1 cellular context compared by ENCODE assay signal in the genomic region with DNA sequence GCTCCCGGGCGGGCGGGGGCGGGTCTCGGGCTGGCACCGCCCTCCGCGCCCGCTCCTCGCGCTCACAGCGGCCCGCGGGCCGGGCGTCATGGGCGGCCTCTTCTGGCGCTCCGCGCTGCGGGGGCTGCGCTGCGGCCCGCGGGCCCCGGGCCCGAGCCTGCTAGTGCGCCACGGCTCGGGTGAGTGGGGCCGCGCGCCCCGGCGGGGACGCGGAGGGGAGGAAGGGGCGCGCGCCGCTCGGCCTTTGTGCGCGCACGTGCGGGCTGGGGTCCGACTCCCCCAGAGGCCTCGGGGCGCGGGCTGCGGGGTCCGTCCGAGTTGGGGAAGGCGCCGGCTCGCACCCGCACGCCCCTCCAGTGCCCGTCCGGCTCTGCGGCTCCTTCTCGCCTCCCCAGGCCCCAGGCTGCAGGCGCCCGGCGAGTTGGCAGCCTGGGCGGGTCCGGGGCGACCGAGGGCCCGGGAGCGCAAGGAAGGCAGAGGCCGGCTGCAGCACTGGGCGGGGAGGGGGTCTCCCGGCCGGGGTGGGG.
TF ChIP-seq lines count a peak whose summit lies in the region.

A gene (plus strand): TSS at position 65 of the 527 bp plus-strand sequence. CDS start 24 bp downstream, at position 89.

TF ChIP-seq in GM12878, 131 proteins besides CTCF, POLR2A, EP300 and RAD21 (continued from another document):
- TF ChIP-seq, protein P1, sequence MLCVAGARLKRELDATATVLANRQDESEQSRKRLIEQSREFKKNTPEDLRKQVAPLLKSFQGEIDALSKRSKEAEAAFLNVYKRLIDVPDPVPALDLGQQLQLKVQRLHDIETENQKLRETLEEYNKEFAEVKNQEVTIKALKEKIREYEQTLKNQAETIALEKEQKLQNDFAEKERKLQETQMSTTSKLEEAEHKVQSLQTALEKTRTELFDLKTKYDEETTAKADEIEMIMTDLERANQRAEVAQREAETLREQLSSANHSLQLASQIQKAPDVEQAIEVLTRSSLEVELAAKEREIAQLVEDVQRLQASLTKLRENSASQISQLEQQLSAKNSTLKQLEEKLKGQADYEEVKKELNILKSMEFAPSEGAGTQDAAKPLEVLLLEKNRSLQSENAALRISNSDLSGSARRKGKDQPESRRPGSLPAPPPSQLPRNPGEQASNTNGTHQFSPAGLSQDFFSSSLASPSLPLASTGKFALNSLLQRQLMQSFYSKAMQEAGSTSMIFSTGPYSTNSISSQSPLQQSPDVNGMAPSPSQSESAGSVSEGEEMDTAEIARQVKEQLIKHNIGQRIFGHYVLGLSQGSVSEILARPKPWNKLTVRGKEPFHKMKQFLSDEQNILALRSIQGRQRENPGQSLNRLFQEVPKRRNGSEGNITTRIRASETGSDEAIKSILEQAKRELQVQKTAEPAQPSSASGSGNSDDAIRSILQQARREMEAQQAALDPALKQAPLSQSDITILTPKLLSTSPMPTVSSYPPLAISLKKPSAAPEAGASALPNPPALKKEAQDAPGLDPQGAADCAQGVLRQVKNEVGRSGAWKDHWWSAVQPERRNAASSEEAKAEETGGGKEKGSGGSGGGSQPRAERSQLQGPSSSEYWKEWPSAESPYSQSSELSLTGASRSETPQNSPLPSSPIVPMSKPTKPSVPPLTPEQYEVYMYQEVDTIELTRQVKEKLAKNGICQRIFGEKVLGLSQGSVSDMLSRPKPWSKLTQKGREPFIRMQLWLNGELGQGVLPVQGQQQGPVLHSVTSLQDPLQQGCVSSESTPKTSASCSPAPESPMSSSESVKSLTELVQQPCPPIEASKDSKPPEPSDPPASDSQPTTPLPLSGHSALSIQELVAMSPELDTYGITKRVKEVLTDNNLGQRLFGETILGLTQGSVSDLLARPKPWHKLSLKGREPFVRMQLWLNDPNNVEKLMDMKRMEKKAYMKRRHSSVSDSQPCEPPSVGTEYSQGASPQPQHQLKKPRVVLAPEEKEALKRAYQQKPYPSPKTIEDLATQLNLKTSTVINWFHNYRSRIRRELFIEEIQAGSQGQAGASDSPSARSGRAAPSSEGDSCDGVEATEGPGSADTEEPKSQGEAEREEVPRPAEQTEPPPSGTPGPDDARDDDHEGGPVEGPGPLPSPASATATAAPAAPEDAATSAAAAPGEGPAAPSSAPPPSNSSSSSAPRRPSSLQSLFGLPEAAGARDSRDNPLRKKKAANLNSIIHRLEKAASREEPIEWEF (IDR thresholded peaks at IDR 0.05; ENCODE audit: insufficient replicate concordance, low read depth, low read length), result no peak
- no peak for TF ChIP-seq CHD1 (IDR thresholded peaks at IDR 0.05; ENCODE audit: low read depth, low read length)
- no peak for TF ChIP-seq SREBF2 (IDR thresholded peaks at IDR 0.05; ENCODE audit: low read length)
- TF ChIP-seq ZNF217 (IDR thresholded peaks at IDR 0.05), result no peak
- TF ChIP-seq, protein P2, sequence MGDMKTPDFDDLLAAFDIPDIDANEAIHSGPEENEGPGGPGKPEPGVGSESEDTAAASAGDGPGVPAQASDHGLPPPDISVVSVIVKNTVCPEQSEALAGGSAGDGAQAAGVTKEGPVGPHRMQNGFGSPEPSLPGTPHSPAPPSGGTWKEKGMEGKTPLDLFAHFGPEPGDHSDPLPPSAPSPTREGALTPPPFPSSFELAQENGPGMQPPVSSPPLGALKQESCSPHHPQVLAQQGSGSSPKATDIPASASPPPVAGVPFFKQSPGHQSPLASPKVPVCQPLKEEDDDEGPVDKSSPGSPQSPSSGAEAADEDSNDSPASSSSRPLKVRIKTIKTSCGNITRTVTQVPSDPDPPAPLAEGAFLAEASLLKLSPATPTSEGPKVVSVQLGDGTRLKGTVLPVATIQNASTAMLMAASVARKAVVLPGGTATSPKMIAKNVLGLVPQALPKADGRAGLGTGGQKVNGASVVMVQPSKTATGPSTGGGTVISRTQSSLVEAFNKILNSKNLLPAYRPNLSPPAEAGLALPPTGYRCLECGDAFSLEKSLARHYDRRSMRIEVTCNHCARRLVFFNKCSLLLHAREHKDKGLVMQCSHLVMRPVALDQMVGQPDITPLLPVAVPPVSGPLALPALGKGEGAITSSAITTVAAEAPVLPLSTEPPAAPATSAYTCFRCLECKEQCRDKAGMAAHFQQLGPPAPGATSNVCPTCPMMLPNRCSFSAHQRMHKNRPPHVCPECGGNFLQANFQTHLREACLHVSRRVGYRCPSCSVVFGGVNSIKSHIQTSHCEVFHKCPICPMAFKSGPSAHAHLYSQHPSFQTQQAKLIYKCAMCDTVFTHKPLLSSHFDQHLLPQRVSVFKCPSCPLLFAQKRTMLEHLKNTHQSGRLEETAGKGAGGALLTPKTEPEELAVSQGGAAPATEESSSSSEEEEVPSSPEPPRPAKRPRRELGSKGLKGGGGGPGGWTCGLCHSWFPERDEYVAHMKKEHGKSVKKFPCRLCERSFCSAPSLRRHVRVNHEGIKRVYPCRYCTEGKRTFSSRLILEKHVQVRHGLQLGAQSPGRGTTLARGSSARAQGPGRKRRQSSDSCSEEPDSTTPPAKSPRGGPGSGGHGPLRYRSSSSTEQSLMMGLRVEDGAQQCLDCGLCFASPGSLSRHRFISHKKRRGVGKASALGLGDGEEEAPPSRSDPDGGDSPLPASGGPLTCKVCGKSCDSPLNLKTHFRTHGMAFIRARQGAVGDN (IDR thresholded peaks at IDR 0.05), result peak; percentile 62; the same call in 1 of the 2 replicates
- TF ChIP-seq, protein P3, sequence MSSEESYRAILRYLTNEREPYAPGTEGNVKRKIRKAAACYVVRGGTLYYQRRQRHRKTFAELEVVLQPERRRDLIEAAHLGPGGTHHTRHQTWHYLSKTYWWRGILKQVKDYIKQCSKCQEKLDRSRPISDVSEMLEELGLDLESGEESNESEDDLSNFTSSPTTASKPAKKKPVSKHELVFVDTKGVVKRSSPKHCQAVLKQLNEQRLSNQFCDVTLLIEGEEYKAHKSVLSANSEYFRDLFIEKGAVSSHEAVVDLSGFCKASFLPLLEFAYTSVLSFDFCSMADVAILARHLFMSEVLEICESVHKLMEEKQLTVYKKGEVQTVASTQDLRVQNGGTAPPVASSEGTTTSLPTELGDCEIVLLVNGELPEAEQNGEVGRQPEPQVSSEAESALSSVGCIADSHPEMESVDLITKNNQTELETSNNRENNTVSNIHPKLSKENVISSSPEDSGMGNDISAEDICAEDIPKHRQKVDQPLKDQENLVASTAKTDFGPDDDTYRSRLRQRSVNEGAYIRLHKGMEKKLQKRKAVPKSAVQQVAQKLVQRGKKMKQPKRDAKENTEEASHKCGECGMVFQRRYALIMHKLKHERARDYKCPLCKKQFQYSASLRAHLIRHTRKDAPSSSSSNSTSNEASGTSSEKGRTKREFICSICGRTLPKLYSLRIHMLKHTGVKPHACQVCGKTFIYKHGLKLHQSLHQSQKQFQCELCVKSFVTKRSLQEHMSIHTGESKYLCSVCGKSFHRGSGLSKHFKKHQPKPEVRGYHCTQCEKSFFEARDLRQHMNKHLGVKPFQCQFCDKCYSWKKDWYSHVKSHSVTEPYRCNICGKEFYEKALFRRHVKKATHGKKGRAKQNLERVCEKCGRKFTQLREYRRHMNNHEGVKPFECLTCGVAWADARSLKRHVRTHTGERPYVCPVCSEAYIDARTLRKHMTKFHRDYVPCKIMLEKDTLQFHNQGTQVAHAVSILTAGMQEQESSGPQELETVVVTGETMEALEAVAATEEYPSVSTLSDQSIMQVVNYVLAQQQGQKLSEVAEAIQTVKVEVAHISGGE (CRISPR knock-in tag; IDR thresholded peaks at IDR 0.05), result no peak
- TF ChIP-seq, protein P4, sequence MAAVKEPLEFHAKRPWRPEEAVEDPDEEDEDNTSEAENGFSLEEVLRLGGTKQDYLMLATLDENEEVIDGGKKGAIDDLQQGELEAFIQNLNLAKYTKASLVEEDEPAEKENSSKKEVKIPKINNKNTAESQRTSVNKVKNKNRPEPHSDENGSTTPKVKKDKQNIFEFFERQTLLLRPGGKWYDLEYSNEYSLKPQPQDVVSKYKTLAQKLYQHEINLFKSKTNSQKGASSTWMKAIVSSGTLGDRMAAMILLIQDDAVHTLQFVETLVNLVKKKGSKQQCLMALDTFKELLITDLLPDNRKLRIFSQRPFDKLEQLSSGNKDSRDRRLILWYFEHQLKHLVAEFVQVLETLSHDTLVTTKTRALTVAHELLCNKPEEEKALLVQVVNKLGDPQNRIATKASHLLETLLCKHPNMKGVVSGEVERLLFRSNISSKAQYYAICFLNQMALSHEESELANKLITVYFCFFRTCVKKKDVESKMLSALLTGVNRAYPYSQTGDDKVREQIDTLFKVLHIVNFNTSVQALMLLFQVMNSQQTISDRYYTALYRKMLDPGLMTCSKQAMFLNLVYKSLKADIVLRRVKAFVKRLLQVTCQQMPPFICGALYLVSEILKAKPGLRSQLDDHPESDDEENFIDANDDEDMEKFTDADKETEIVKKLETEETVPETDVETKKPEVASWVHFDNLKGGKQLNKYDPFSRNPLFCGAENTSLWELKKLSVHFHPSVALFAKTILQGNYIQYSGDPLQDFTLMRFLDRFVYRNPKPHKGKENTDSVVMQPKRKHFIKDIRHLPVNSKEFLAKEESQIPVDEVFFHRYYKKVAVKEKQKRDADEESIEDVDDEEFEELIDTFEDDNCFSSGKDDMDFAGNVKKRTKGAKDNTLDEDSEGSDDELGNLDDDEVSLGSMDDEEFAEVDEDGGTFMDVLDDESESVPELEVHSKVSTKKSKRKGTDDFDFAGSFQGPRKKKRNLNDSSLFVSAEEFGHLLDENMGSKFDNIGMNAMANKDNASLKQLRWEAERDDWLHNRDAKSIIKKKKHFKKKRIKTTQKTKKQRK (IDR thresholded peaks at IDR 0.05; ENCODE audit: low read depth, low read length), result no peak
- no peak for TF ChIP-seq HDGF (IDR thresholded peaks at IDR 0.05)
- no peak for TF ChIP-seq SMAD1 (IDR thresholded peaks at IDR 0.05; ENCODE audit: low read depth, partially characterized antibody)
- TF ChIP-seq, protein P5, sequence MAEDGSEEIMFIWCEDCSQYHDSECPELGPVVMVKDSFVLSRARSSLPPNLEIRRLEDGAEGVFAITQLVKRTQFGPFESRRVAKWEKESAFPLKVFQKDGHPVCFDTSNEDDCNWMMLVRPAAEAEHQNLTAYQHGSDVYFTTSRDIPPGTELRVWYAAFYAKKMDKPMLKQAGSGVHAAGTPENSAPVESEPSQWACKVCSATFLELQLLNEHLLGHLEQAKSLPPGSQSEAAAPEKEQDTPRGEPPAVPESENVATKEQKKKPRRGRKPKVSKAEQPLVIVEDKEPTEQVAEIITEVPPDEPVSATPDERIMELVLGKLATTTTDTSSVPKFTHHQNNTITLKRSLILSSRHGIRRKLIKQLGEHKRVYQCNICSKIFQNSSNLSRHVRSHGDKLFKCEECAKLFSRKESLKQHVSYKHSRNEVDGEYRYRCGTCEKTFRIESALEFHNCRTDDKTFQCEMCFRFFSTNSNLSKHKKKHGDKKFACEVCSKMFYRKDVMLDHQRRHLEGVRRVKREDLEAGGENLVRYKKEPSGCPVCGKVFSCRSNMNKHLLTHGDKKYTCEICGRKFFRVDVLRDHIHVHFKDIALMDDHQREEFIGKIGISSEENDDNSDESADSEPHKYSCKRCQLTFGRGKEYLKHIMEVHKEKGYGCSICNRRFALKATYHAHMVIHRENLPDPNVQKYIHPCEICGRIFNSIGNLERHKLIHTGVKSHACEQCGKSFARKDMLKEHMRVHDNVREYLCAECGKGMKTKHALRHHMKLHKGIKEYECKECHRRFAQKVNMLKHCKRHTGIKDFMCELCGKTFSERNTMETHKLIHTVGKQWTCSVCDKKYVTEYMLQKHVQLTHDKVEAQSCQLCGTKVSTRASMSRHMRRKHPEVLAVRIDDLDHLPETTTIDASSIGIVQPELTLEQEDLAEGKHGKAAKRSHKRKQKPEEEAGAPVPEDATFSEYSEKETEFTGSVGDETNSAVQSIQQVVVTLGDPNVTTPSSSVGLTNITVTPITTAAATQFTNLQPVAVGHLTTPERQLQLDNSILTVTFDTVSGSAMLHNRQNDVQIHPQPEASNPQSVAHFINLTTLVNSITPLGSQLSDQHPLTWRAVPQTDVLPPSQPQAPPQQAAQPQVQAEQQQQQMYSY (CRISPR knock-in tag; IDR thresholded peaks at IDR 0.05), result no peak
- TF ChIP-seq SMARCA5 (IDR thresholded peaks at IDR 0.05), result peak; percentile 13
- TF ChIP-seq IRF4 (IDR thresholded peaks at IDR 0.05; ENCODE audit: low read depth, low read length), result no peak
- no peak for TF ChIP-seq RCOR1 (conservative IDR thresholded peaks at IDR 0.05; ENCODE audit: low read depth, low read length)
- TF ChIP-seq NFIC (IDR thresholded peaks at IDR 0.05; ENCODE audit: low read depth, low read length), result no peak
- TF ChIP-seq HDAC6 (IDR thresholded peaks at IDR 0.05; ENCODE audit: unreplicated experiment), result no peak
- TF ChIP-seq CREB1 (IDR thresholded peaks at IDR 0.05; ENCODE audit: low read depth), result no peak
- TF ChIP-seq ZZZ3 (IDR thresholded peaks at IDR 0.05; ENCODE audit: control insufficient read depth, insufficient read length, low read depth), result no peak
- TF ChIP-seq, protein P6, sequence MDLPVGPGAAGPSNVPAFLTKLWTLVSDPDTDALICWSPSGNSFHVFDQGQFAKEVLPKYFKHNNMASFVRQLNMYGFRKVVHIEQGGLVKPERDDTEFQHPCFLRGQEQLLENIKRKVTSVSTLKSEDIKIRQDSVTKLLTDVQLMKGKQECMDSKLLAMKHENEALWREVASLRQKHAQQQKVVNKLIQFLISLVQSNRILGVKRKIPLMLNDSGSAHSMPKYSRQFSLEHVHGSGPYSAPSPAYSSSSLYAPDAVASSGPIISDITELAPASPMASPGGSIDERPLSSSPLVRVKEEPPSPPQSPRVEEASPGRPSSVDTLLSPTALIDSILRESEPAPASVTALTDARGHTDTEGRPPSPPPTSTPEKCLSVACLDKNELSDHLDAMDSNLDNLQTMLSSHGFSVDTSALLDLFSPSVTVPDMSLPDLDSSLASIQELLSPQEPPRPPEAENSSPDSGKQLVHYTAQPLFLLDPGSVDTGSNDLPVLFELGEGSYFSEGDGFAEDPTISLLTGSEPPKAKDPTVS (IDR thresholded peaks at IDR 0.05; ENCODE audit: low read depth, low read length), result no peak
- TF ChIP-seq IKZF1 (conservative IDR thresholded peaks at IDR 0.05), result peak; percentile 44
- TF ChIP-seq FOXK2 (IDR thresholded peaks at IDR 0.05), result no peak
- TF ChIP-seq TCF12 (IDR thresholded peaks at IDR 0.05; ENCODE audit: low read depth, low read length), result no peak
- TF ChIP-seq, protein P7, sequence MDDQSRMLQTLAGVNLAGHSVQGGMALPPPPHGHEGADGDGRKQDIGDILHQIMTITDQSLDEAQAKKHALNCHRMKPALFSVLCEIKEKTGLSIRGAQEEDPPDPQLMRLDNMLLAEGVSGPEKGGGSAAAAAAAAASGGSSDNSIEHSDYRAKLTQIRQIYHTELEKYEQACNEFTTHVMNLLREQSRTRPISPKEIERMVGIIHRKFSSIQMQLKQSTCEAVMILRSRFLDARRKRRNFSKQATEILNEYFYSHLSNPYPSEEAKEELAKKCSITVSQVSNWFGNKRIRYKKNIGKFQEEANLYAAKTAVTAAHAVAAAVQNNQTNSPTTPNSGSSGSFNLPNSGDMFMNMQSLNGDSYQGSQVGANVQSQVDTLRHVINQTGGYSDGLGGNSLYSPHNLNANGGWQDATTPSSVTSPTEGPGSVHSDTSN (IDR thresholded peaks at IDR 0.05; ENCODE audit: insufficient replicate concordance, low read depth, low read length), result no peak
- TF ChIP-seq BCL11A (IDR thresholded peaks at IDR 0.05; ENCODE audit: low read depth, low read length), result no peak
- TF ChIP-seq MTA3 (IDR thresholded peaks at IDR 0.05; ENCODE audit: borderline replicate concordance, low read length), result no peak
